In genomic region chrX:140431521-140431920, GRCh38 we compare ENCODE assay signal across 17 cellular contexts.
A peak's percentile ranks its signal among the peaks of the same experiment; 100 is the strongest.
DNase-seq lines count a peak whose midpoint lies in the region; ATAC-seq, FAIRE-seq and TF ChIP-seq lines count a peak whose summit lies in the region.
"Had no signal": no experiment of that assay in that cellular context is flagged by ENCODE, and none has a peak within 500 bp of the region (broad histone marks: within the 10 kb centered on the region; RNA-seq: fewer than 3 reads in every experiment).

No MANE protein-coding gene starts in this region.

- WGBS in heart left ventricle, 4 donors, result 41 to 56% (median 48%) methylated on average over 5 of the region's 5 CpGs

- no peak for DNase-seq in Right ventricle myocardium superior
- DNase-seq in heart left ventricle, result no peak
- peak; percentile 28 for DNase-seq in NCI-H226
- DNase-seq in bronchial epithelial cell (ENCODE audit: low read depth), result peak; percentile 15
- DNase-seq in SIG-M5 (lab: John Stamatoyannopoulos, UW), result no peak
- DNase-seq in GM10266 (ENCODE audit: extremely low spot score), result no peak
- DNase-seq: 8988T; COR-L47; Karpas-422; NCI-H187; NK-92 treated with Interleukin-12 subunit alpha and Interleukin-12 subunit beta, amount 100 ng/mL, for 24 hours; RPMI8226 had no signal

- H3K4me1 ChIP-seq in heart left ventricle, result peaks cover 0 to 5% (median 0%) of the 10 kb centered on the region in 12 donors
- H3K4me1 ChIP-seq: SJSA1 had no signal

- no peaks in the 10 kb centered on the region for H3K36me3 ChIP-seq in heart left ventricle
- H3K36me3 ChIP-seq in bronchial epithelial cell (ENCODE audit: control insufficient read depth, insufficient read depth, low read length), result no peaks in the 10 kb centered on the region
- H3K36me3 ChIP-seq: SJSA1 had no signal

- intact Hi-C loops in Right ventricle myocardium superior (cut with DNase I) (no loop called here), heart left ventricle (cut with DNase I) (no loop called here)

- peak; percentile 14 for ATAC-seq in Right ventricle myocardium superior (ENCODE audit: poor library complexity)
- no peak for ATAC-seq in heart left ventricle
- no peak for ATAC-seq in HG02623 (IDR thresholded peaks at IDR 0.05; ENCODE audit: unreplicated experiment)
- ATAC-seq in HG02588 (IDR thresholded peaks at IDR 0.05; ENCODE audit: unreplicated experiment), result no peak
- ATAC-seq: HCT116 had no signal

- H3K27me3 ChIP-seq in heart left ventricle, result peaks cover 0 to 3% (median 0%) of the 10 kb centered on the region in 9 donors
- no peaks in the 10 kb centered on the region for H3K27me3 ChIP-seq in bronchial epithelial cell (ENCODE audit: control insufficient read depth, insufficient read depth, low read length)
- H3K27me3 ChIP-seq: SJSA1 had no signal

- TF ChIP-seq CTCF in heart left ventricle (IDR thresholded peaks at IDR 0.05) (no peak), bronchial epithelial cell (IDR thresholded peaks at IDR 0.05; ENCODE audit: insufficient read depth, low read length, severe bottlenecking) (no peak), GM10266 (IDR thresholded peaks at IDR 0.05; ENCODE audit: control insufficient read depth, insufficient read depth, low read depth, missing control alignments) (no peak)

- no peaks in the 10 kb centered on the region for H3K9me3 ChIP-seq in heart left ventricle
- H3K9me3 ChIP-seq: SJSA1 had no signal

- H3K4me3 ChIP-seq in heart left ventricle (no peak overlapping the region), bronchial epithelial cell (ENCODE audit: low read depth, low read length) (no peak overlapping the region)
- H3K4me3 ChIP-seq: SJSA1 had no signal

- FAIRE-seq in bronchial epithelial cell (lab: Jason Lieb, UNC), result no peak

- no peak for TF ChIP-seq POLR2A in heart left ventricle (IDR thresholded peaks at IDR 0.05)

- no peak overlapping the region for H3K27ac ChIP-seq in heart left ventricle
- H3K27ac ChIP-seq: C4-2B, SJSA1 had no signal

Comparison
In these comparisons a context has a peak if more than half of its experiments do, and no peak if none do; other contexts are left out.
1. DNase-seq: peak in NCI-H226 (single experiment) and bronchial epithelial cell (single experiment); none in Right ventricle myocardium superior (single experiment), heart left ventricle (0 of 5), SIG-M5 (single experiment) and GM10266 (single experiment).